In the genomic region with DNA sequence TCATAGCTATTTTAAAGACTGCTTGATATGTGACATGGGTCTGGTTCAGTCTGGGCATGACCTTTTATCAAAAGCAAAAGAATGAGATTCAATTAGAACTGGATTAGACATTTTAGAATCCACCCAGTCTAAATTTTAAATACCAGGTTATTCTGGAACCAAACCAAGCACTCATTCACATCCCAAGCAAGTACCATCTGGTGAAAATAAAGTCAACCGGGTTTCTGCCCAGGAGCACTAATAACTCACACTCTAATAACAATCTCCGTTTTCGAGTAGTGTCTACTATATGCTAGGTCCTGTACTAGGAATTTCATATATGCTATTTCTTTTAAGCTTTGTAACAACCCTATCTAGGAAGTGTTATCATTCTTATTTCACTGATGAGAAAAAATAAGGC, we compare ENCODE assay signal across 17 cellular contexts. TPM values are rescaled to one million over a fixed set of nuclear protein-coding genes. Genes with fewer than 3 reads are reported as not detected.
DNase-seq lines count a peak whose midpoint lies in the region; ATAC-seq and TF ChIP-seq lines count a peak whose summit lies in the region.
"Had no signal": no experiment of that assay in that cellular context is flagged by ENCODE, and none has a peak within 500 bp of the region (broad histone marks: within the 10 kb centered on the region; RNA-seq: fewer than 3 reads in every experiment).

No MANE protein-coding gene starts in this region.

- H3K4me1 Mint-ChIP-seq in activated CD8-positive, alpha-beta T cell treated with anti-CD3 and anti-CD28 coated beads, Interleukin-2, amount 10 ng/mL, durations not matched to agents 7 days and 5 days (ENCODE audit: low read depth): peaks cover 10% of the 10 kb centered on the region
- peaks cover 7% of the 10 kb centered on the region for H3K4me1 Mint-ChIP-seq in activated CD8-positive, alpha-beta T cell treated with anti-CD3 and anti-CD28 coated beads for 36 hours (ENCODE audit: low read depth)
- H3K4me1 Mint-ChIP-seq in endodermal cell (no peaks in the 10 kb centered on the region), type B pancreatic cell (ENCODE audit: unreplicated experiment) (no peaks in the 10 kb centered on the region)
- H3K4me1 Mint-ChIP-seq: B cell had no signal

- no peaks in the 10 kb centered on the region for H3K27me3 Mint-ChIP-seq in activated CD8-positive, alpha-beta T cell treated with anti-CD3 and anti-CD28 coated beads, Interleukin-2, amount 10 ng/mL, durations not matched to agents 7 days and 5 days (ENCODE audit: low read depth)
- H3K27me3 Mint-ChIP-seq in activated CD8-positive, alpha-beta T cell treated with anti-CD3 and anti-CD28 coated beads for 36 hours: no peaks in the 10 kb centered on the region
- H3K27me3 Mint-ChIP-seq in endodermal cell (ENCODE audit: insufficient read depth) (no peaks in the 10 kb centered on the region), type B pancreatic cell (no peaks in the 10 kb centered on the region)
- H3K27me3 Mint-ChIP-seq: B cell had no signal

- no peak overlapping the region for H3K4me3 Mint-ChIP-seq in activated CD8-positive, alpha-beta T cell treated with anti-CD3 and anti-CD28 coated beads, Interleukin-2, amount 10 ng/mL, durations not matched to agents 7 days and 5 days
- no peak overlapping the region for H3K4me3 Mint-ChIP-seq in activated CD8-positive, alpha-beta T cell treated with anti-CD3 and anti-CD28 coated beads for 36 hours
- no peak overlapping the region for H3K4me3 Mint-ChIP-seq in endodermal cell
- H3K4me3 Mint-ChIP-seq in type B pancreatic cell: no peak overlapping the region
- H3K4me3 Mint-ChIP-seq: B cell, HFFc6 had no signal

- no peaks in the 10 kb centered on the region for H3K4me1 ChIP-seq in endodermal cell (ENCODE audit: control insufficient read depth, insufficient read depth, low read length)
- H3K4me1 ChIP-seq: BLaER1 treated with 17β-estradiol and CSF1 and Interleukin-3, amounts not matched to agents 10 nM and 100 nM; Caco-2 had no signal

- POLR2A ChIA-PET in activated CD8-positive, alpha-beta T cell treated with anti-CD3 and anti-CD28 coated beads, Interleukin-2, amount 10 ng/mL, durations not matched to agents 7 days and 5 days (lab: Charles Lee): interaction anchor here (1.0 kb wide), 1 partner anchor 10 kb away, joined by 3 read pairs; no protein-coding TSS in a partner anchor
- POLR2A ChIA-PET in activated CD8-positive, alpha-beta T cell treated with anti-CD3 and anti-CD28 coated beads for 36 hours (lab: Charles Lee): no interaction called here

- intact Hi-C loops in activated CD8-positive, alpha-beta T cell treated with anti-CD3 and anti-CD28 coated beads for 36 hours (cut with micrococcal nuclease): no loop called here

- CTCF ChIA-PET in activated CD8-positive, alpha-beta T cell treated with anti-CD3 and anti-CD28 coated beads, Interleukin-2, amount 10 ng/mL, durations not matched to agents 7 days and 5 days (lab: Charles Lee): interaction anchor here (1.6 to 2.9 kb wide), 2 partner anchors 9 to 15 kb away, joined by 3 to 9 read pairs; no protein-coding TSS in a partner anchor
- CTCF ChIA-PET in activated CD8-positive, alpha-beta T cell treated with anti-CD3 and anti-CD28 coated beads for 36 hours (lab: Charles Lee): interaction anchor here (1.0 to 1.4 kb wide), 2 partner anchors 10 to 369 kb away, joined by 3 to 4 read pairs; no protein-coding TSS in a partner anchor

- ATAC-seq in activated CD8-positive, alpha-beta T cell treated with anti-CD3 and anti-CD28 coated beads, Interleukin-2, amount 10 ng/mL, durations not matched to agents 7 days and 5 days: no peak
- no peak for ATAC-seq in activated CD8-positive, alpha-beta T cell treated with anti-CD3 and anti-CD28 coated beads for 36 hours
- ATAC-seq: HCT116 had no signal

- no peak for TF ChIP-seq CTCF in activated CD8-positive, alpha-beta T cell treated with anti-CD3 and anti-CD28 coated beads for 36 hours (IDR thresholded peaks at IDR 0.05)
- TF ChIP-seq CTCF in endodermal cell (conservative IDR thresholded peaks at IDR 0.05): no peak
- TF ChIP-seq CTCF in type B pancreatic cell (conservative IDR thresholded peaks at IDR 0.05): no peak

- peak overlapping the region; percentile 29 for H3K27ac Mint-ChIP-seq in activated CD8-positive, alpha-beta T cell treated with anti-CD3 and anti-CD28 coated beads, Interleukin-2, amount 10 ng/mL, durations not matched to agents 7 days and 5 days
- no peak overlapping the region for H3K27ac Mint-ChIP-seq in activated CD8-positive, alpha-beta T cell treated with anti-CD3 and anti-CD28 coated beads for 36 hours
- H3K27ac Mint-ChIP-seq in endodermal cell (no peak overlapping the region), type B pancreatic cell (no peak overlapping the region)
- H3K27ac Mint-ChIP-seq: B cell, HFFc6 had no signal

- peaks cover 30% of the 10 kb centered on the region for H3K36me3 Mint-ChIP-seq in activated CD8-positive, alpha-beta T cell treated with anti-CD3 and anti-CD28 coated beads, Interleukin-2, amount 10 ng/mL, durations not matched to agents 7 days and 5 days (ENCODE audit: low read depth)
- peaks cover 36% of the 10 kb centered on the region for H3K36me3 Mint-ChIP-seq in activated CD8-positive, alpha-beta T cell treated with anti-CD3 and anti-CD28 coated beads for 36 hours (ENCODE audit: low read depth)
- H3K36me3 Mint-ChIP-seq in endodermal cell (ENCODE audit: low read depth) (peaks cover 27% of the 10 kb centered on the region), type B pancreatic cell (peaks cover 17% of the 10 kb centered on the region)

- H3K4me3 ChIP-seq in endodermal cell (ENCODE audit: low read length): no peak overlapping the region
- H3K4me3 ChIP-seq: BLaER1 treated with 17β-estradiol and CSF1 and Interleukin-3, amounts not matched to agents 10 nM and 100 nM had no signal

- in situ Hi-C loops in G401 (cut with HindIII; ENCODE audit: low sequenced_read_pairs): no loop called here

- 93 to 100% methylated on average over 2 to 3 of the region's 3 CpGs for WGBS in endodermal cell (ENCODE audit: insufficient coverage in 1 of 2, insufficient read length in 1 of 2), 2 experiments

- no peaks in the 10 kb centered on the region for H3K27me3 ChIP-seq in endodermal cell (ENCODE audit: control insufficient read depth, insufficient read depth, low read length, poor library complexity, severe bottlenecking)
- H3K27me3 ChIP-seq: BLaER1 treated with 17β-estradiol and CSF1 and Interleukin-3, amounts not matched to agents 10 nM and 100 nM had no signal

- no peak overlapping the region for H3K9ac ChIP-seq in endodermal cell (ENCODE audit: extremely low read depth, low read length, poor library complexity, severe bottlenecking)
- H3K9ac ChIP-seq: BLaER1 treated with 17β-estradiol and CSF1 and Interleukin-3, amounts not matched to agents 10 nM and 100 nM had no signal

- H3K27ac ChIP-seq in endodermal cell (ENCODE audit: low read depth, low read length): no peak overlapping the region
- H3K27ac ChIP-seq: BLaER1 treated with 17β-estradiol and CSF1 and Interleukin-3, amounts not matched to agents 10 nM and 100 nM had no signal

- H3K36me3 ChIP-seq in endodermal cell (ENCODE audit: control insufficient read depth, insufficient read depth, low read length): peaks cover 39% of the 10 kb centered on the region

- no peaks in the 10 kb centered on the region for H3K9me3 Mint-ChIP-seq in activated CD8-positive, alpha-beta T cell treated with anti-CD3 and anti-CD28 coated beads, Interleukin-2, amount 10 ng/mL, durations not matched to agents 7 days and 5 days (ENCODE audit: insufficient read depth)
- H3K9me3 Mint-ChIP-seq in activated CD8-positive, alpha-beta T cell treated with anti-CD3 and anti-CD28 coated beads for 36 hours: no peaks in the 10 kb centered on the region
- no peaks in the 10 kb centered on the region for H3K9me3 Mint-ChIP-seq in endodermal cell
- no peaks in the 10 kb centered on the region for H3K9me3 Mint-ChIP-seq in type B pancreatic cell
- H3K9me3 Mint-ChIP-seq: HFFc6 had no signal

- no peak for DNase-seq in activated CD8-positive, alpha-beta T cell treated with anti-CD3 and anti-CD28 coated beads, Interleukin-2, amount 10 ng/mL, durations not matched to agents 7 days and 5 days
- no peak for DNase-seq in activated CD8-positive, alpha-beta T cell treated with anti-CD3 and anti-CD28 coated beads for 36 hours
- DNase-seq in G401 (ENCODE audit: low spot score): peak; percentile 70
- DNase-seq in cerebellar cortex (ENCODE audit: low spot score): peak; percentile 64
- DNase-seq in endodermal cell: no peak
- DNase-seq in type B pancreatic cell (ENCODE audit: extremely low spot score, unreplicated experiment): no peak
- DNase-seq: Caco-2, DMS153, DMS79, GF-D8, GOT3, H7, HFFc6, IMR-90 had no signal

- no peaks in the 10 kb centered on the region for H3K9me3 ChIP-seq in endodermal cell (ENCODE audit: control insufficient read depth, low read length)
- H3K9me3 ChIP-seq: BLaER1 treated with 17β-estradiol and CSF1 and Interleukin-3, amounts not matched to agents 10 nM and 100 nM; Caco-2 had no signal

RNA-seq across cellular contexts. Expression of gene ZNHIT6, which starts 30.6 kb away (rescaled TPM):
- total RNA-seq in activated CD8-positive, alpha-beta T cell treated with anti-CD3 and anti-CD28 coated beads, Interleukin-2, amount 10 ng/mL, durations not matched to agents 7 days and 5 days: 10 to 100 TPM; 16.7 to 17.9 TPM
- 10 to 100 TPM; 22.4 to 23.9 TPM for total RNA-seq in activated CD8-positive, alpha-beta T cell treated with anti-CD3 and anti-CD28 coated beads for 36 hours
- 4.4 and 10.2 TPM in 2 replicates for total RNA-seq in G401 (2014; rRNA removed; shearing (Covaris generic))
- total RNA-seq in endodermal cell: 10 to 100 TPM; 11.3 to 12.4 TPM
- polyA plus RNA-seq in endodermal cell (2013, experiment 1 of 2): 14.1 TPM
- 14.1 TPM for polyA plus RNA-seq in endodermal cell (2013, experiment 2 of 2)
- total RNA-seq in type B pancreatic cell (ENCODE audit: low replicate concordance): 15.2 and 19.3 TPM in 2 replicates

Comparison
In these comparisons a context has a peak if more than half of its experiments do, and no peak if none do; other contexts are left out.
1. DNase-seq: peak in G401 (single experiment) and cerebellar cortex (single experiment); none in activated CD8-positive, alpha-beta T cell treated with anti-CD3 and anti-CD28 coated beads, Interleukin-2, amount 10 ng/mL, durations not matched to agents 7 days and 5 days (single experiment), activated CD8-positive, alpha-beta T cell treated with anti-CD3 and anti-CD28 coated beads for 36 hours (single experiment), endodermal cell (single experiment) and type B pancreatic cell (single experiment).